Comparison of ENCODE assay signal across 9 cellular contexts in genomic region chr2:30862054-30862651, GRCh38. TPM values are rescaled to one million over a fixed set of nuclear protein-coding genes. Genes with fewer than 3 reads are reported as not detected.
DNase-seq lines count a peak whose midpoint lies in the region; ATAC-seq and TF ChIP-seq lines count a peak whose summit lies in the region.
"Had no signal": no experiment of that assay in that cellular context is flagged by ENCODE, and none has a peak within 500 bp of the region (broad histone marks: within the 10 kb centered on the region; RNA-seq: fewer than 3 reads in every experiment).

No MANE protein-coding gene starts in this region.

- H3K9me3 Mint-ChIP-seq in memory B cell, result peaks cover 4% of the 10 kb centered on the region

- peak; percentile 28 for TF ChIP-seq CTCF in thoracic aorta (IDR thresholded peaks at IDR 0.05)

- H3K4me3 Mint-ChIP-seq in T-helper 17 cell, result no peak overlapping the region
- H3K4me3 Mint-ChIP-seq in memory B cell, result no peak overlapping the region

- no peaks in the 10 kb centered on the region for H3K9me3 ChIP-seq in T-helper 17 cell (ENCODE audit: control insufficient read depth, low read length, poor library complexity, severe bottlenecking)
- H3K9me3 ChIP-seq in thoracic aorta, result no peaks in the 10 kb centered on the region

- no peak overlapping the region for H3K27ac ChIP-seq in thoracic aorta

- H3K27ac Mint-ChIP-seq in T-helper 17 cell (no peak overlapping the region), memory B cell (no peak overlapping the region)

- H3K27me3 ChIP-seq in thoracic aorta (replicated peaks; ENCODE audit: insufficient read depth), result no peaks in the 10 kb centered on the region

- no peak overlapping the region for H3K4me3 ChIP-seq in thoracic aorta

- no peaks in the 10 kb centered on the region for H3K4me1 ChIP-seq in thoracic aorta (ENCODE audit: control insufficient read depth in 1 of 2, low read depth in 2 of 2)

- DNase-seq in Caki2 (ENCODE audit: low read depth) (peak; percentile 30), NCI-H1105 treated with DMSO at 0.1 percent for 48 hours (lab: John Stamatoyannopoulos, UW) (peak; percentile 36), T-helper 17 cell (no peak), dedifferentiated amniotic fluid mesenchymal stem cell (ENCODE audit: extremely low spot score) (peak; percentile 43), memory B cell (ENCODE audit: low spot score in 2 of 2) (peak; percentile 25 to 48), thoracic aorta (ENCODE audit: low spot score) (no peak), DMS79 treated with DMSO at 0.1 percent for 48 hours (lab: John Stamatoyannopoulos, UW) (no peak)

- no peaks in the 10 kb centered on the region for H3K36me3 ChIP-seq in thoracic aorta

- H3K27me3 Mint-ChIP-seq in T-helper 17 cell (peaks cover 31% of the 10 kb centered on the region), memory B cell (peaks cover 4% of the 10 kb centered on the region)

- H3K36me3 Mint-ChIP-seq in T-helper 17 cell (ENCODE audit: low read depth) (no peaks in the 10 kb centered on the region), memory B cell (no peaks in the 10 kb centered on the region)

- in situ Hi-C loops in Caki2 (cut with HindIII; ENCODE audit: low pct_unique_long_range_greater_than_20kb, low sequenced_read_pairs), result no loop called here

- ATAC-seq in GM19467 (IDR thresholded peaks at IDR 0.05; ENCODE audit: unreplicated experiment) (peak; percentile 68), T-helper 17 cell (peak; percentile 67), memory B cell (ENCODE audit: low read depth) (peak; percentile 79), thoracic aorta (ENCODE audit: insufficient number of reproducible peaks, low FRiP score, low read depth) (no peak)

- H3K4me1 Mint-ChIP-seq in T-helper 17 cell, result peaks cover 13% of the 10 kb centered on the region
- H3K4me1 Mint-ChIP-seq in memory B cell, result peaks cover 14% of the 10 kb centered on the region

RNA-seq across cellular contexts. Expression of gene CAPN13, which starts 54.9 kb away (rescaled TPM):
- total RNA-seq in Caki2 (2014; rRNA removed; shearing (Covaris generic); ENCODE audit: low replicate concordance), result not detected in 2 replicates
- total RNA-seq in T-helper 17 cell (not detected), thoracic aorta (1 to 10 TPM in 1 of 2 donors, not detected in 1; 1.1 TPM)
- total RNA-seq: activated CD8-positive, alpha-beta memory T cell treated with anti-CD3 and anti-CD28 coated beads for 36 hours had no signal

Comparison
In these comparisons a context has a peak if more than half of its experiments do, and no peak if none do; other contexts are left out.
1. DNase-seq: peak in Caki2 (single experiment), NCI-H1105 treated with DMSO at 0.1 percent for 48 hours (single experiment), dedifferentiated amniotic fluid mesenchymal stem cell (single experiment) and memory B cell (2 of 2); none in T-helper 17 cell (0 of 3), thoracic aorta (single experiment) and DMS79 treated with DMSO at 0.1 percent for 48 hours (single experiment).